ENCODE assay signal across 12 cellular contexts in genomic region chr2:84247532-84247931, GRCh38.
"Had no signal": no experiment of that assay in that cellular context is flagged by ENCODE, and none has a peak within 500 bp of the region (broad histone marks: within the 10 kb centered on the region; RNA-seq: fewer than 3 reads in every experiment).

No MANE protein-coding gene starts in this region.

- DNase-seq: activated CD4-positive, alpha-beta T cell treated with anti-CD3 and anti-CD28 coated beads for 36 hours; activated CD8-positive, alpha-beta memory T cell treated with anti-CD3 and anti-CD28 coated beads, Interleukin-2, amount 50 U/mL, for 4 hours; activated CD8-positive, alpha-beta T cell treated with anti-CD3 and anti-CD28 coated beads for 36 hours; activated gamma-delta T cell treated with Interleukin-2 at 50 U/mL for 16 hours; activated naive CD8-positive, alpha-beta T cell treated with anti-CD3 and anti-CD28 coated beads for 36 hours; activated T-cell treated with anti-CD3 and anti-CD28 coated beads, Interleukin-2, amount 50 U/mL, for 72 hours; gastrocnemius medialis; left cardiac atrium; psoas muscle; sigmoid colon; stimulated activated naive CD4-positive, alpha-beta T cell treated with Interleukin-2 at 50 U/mL for 16 hours; T-helper 9 cell had no signal

- ATAC-seq: activated CD4-positive, alpha-beta T cell treated with anti-CD3 and anti-CD28 coated beads for 36 hours; activated CD8-positive, alpha-beta T cell treated with anti-CD3 and anti-CD28 coated beads for 36 hours; activated T-cell treated with anti-CD3 and anti-CD28 coated beads, Interleukin-2, amount 50 U/mL, for 72 hours; gastrocnemius medialis; left cardiac atrium; psoas muscle had no signal

- H3K36me3 ChIP-seq: gastrocnemius medialis, sigmoid colon had no signal

- H3K4me3 ChIP-seq: gastrocnemius medialis, psoas muscle, sigmoid colon had no signal

- H3K27me3 ChIP-seq: gastrocnemius medialis, sigmoid colon had no signal

- H3K4me1 ChIP-seq: gastrocnemius medialis, psoas muscle, sigmoid colon had no signal

- H3K27ac ChIP-seq: gastrocnemius medialis, psoas muscle, sigmoid colon had no signal
